In genomic region chr7:147308539-147308938, GRCh38 we compare ENCODE assay signal across 2 cellular contexts.
A peak's percentile ranks its signal among the peaks of the same experiment; 100 is the strongest.
TF ChIP-seq lines count a peak whose summit lies in the region.

No MANE protein-coding gene starts in this region.

TF ChIP-seq in liver, 16 proteins besides CTCF, POLR2A, EP300 and RAD21:
- TF ChIP-seq REST (IDR thresholded peaks at IDR 0.05) (peak; percentile 72), ZBTB33 (IDR thresholded peaks at IDR 0.05) (no peak), HNF4A (conservative IDR thresholded peaks at IDR 0.05) (no peak)

TF ChIP-seq in HepG2, 621 proteins besides CTCF, POLR2A, EP300 and RAD21:
- peak in 1 of 2 experiments; percentile 73; a peak in 1 of 4 replicates for TF ChIP-seq REST (IDR thresholded peaks at IDR 0.05; ENCODE audit: borderline replicate concordance in 1 of 2, low read depth in 1 of 2, low read length in 2 of 2)
- TF ChIP-seq ZNF616 (CRISPR knock-in tag; IDR thresholded peaks at IDR 0.05; ENCODE audit: low read depth): no peak
- TF ChIP-seq CENPX (CRISPR knock-in tag; IDR thresholded peaks at IDR 0.05): no peak
- TF ChIP-seq HMGA1 (CRISPR knock-in tag; conservative IDR thresholded peaks at IDR 0.05): no peak
- no peak for TF ChIP-seq KDM5B (CRISPR knock-in tag; IDR thresholded peaks at IDR 0.05; ENCODE audit: borderline replicate concordance)
- TF ChIP-seq ZNF770 (CRISPR knock-in tag; IDR thresholded peaks at IDR 0.05): no peak
